ENCODE assay signal across 27 cellular contexts in genomic region chr16:64090327-64090726, GRCh38.
"Had no signal": no experiment of that assay in that cellular context is flagged by ENCODE, and none has a peak within 500 bp of the region (broad histone marks: within the 10 kb centered on the region; RNA-seq: fewer than 3 reads in every experiment).

No MANE protein-coding gene starts in this region.

- DNase-seq: activated CD4-positive, alpha-beta memory T cell treated with anti-CD3 and anti-CD28 coated beads, Interleukin-2, amount 10 ng/mL, durations not matched to agents 7 days and 5 days; activated CD4-positive, alpha-beta T cell treated with anti-CD3 and anti-CD28 coated beads for 1 hour; activated CD4-positive, alpha-beta T cell treated with anti-CD3 and anti-CD28 coated beads for 4 hours; activated CD4-positive, alpha-beta T cell treated with anti-CD3 and anti-CD28 coated beads, Interleukin-2, amount 10 ng/mL, durations not matched to agents 7 days and 5 days; activated CD4-positive, alpha-beta T cell treated with anti-CD3 and anti-CD28 coated beads, Interleukin-2, amount 50 U/mL, for 4 hours; activated CD8-positive, alpha-beta memory T cell treated with anti-CD3 and anti-CD28 coated beads, Interleukin-2, amount 50 U/mL, for 48 hours; activated gamma-delta T cell treated with Interleukin-2 at 50 U/mL for 16 hours; activated naive CD4-positive, alpha-beta T cell treated with anti-CD3 and anti-CD28 coated beads, Interleukin-2, amount 50 U/mL, for 16 hours; activated naive CD4-positive, alpha-beta T cell treated with Interleukin-2 at 50 U/mL for 16 hours; activated T-cell treated with anti-CD3 and anti-CD28 coated beads for 4 hours; activated T-cell treated with anti-CD3 and anti-CD28 coated beads, Interleukin-2, amount 50 U/mL, for 24 hours; activated T-cell treated with anti-CD3 and anti-CD28 coated beads, Interleukin-2, amount 50 U/mL, for 72 hours; amniotic stem cell; dorsolateral prefrontal cortex; effector memory CD4-positive, alpha-beta T cell; gastrocnemius medialis; glutamatergic neuron; heart left ventricle; T-helper 2 cell had no signal

- H3K4me1 Mint-ChIP-seq: activated CD4-positive, alpha-beta memory T cell treated with anti-CD3 and anti-CD28 coated beads, Interleukin-2, amount 10 ng/mL, durations not matched to agents 7 days and 5 days; activated CD4-positive, alpha-beta T cell treated with anti-CD3 and anti-CD28 coated beads, Interleukin-2, amount 10 ng/mL, durations not matched to agents 7 days and 5 days; central memory CD8-positive, alpha-beta T cell had no signal

- H3K4me3 ChIP-seq: coronary artery, dorsolateral prefrontal cortex, esophagus muscularis mucosa, gastrocnemius medialis, heart left ventricle had no signal

- H3K36me3 Mint-ChIP-seq: activated naive CD8-positive, alpha-beta T cell; WTC11 had no signal

- H3K4me3 Mint-ChIP-seq: activated CD4-positive, alpha-beta memory T cell treated with anti-CD3 and anti-CD28 coated beads, Interleukin-2, amount 10 ng/mL, durations not matched to agents 7 days and 5 days; activated CD4-positive, alpha-beta T cell treated with anti-CD3 and anti-CD28 coated beads, Interleukin-2, amount 10 ng/mL, durations not matched to agents 7 days and 5 days; activated naive CD8-positive, alpha-beta T cell; activated T-cell treated with anti-CD3 and anti-CD28 coated beads, Interleukin-2, amount 50 U/mL, for 24 hours; activated T-cell treated with anti-CD3 and anti-CD28 coated beads, Interleukin-2, amount 50 U/mL, for 72 hours; central memory CD8-positive, alpha-beta T cell; dendritic cell treated with granulocyte-macrophage colony-stimulating factor and Interleukin-4, amounts not matched to agents 40 ng/mL and 50 ng/mL, for 4 days; WTC11 had no signal

- H3K27ac Mint-ChIP-seq: activated CD4-positive, alpha-beta memory T cell treated with anti-CD3 and anti-CD28 coated beads, Interleukin-2, amount 10 ng/mL, durations not matched to agents 7 days and 5 days; activated CD4-positive, alpha-beta T cell treated with anti-CD3 and anti-CD28 coated beads, Interleukin-2, amount 10 ng/mL, durations not matched to agents 7 days and 5 days; activated naive CD8-positive, alpha-beta T cell; activated T-cell treated with anti-CD3 and anti-CD28 coated beads, Interleukin-2, amount 50 U/mL, for 24 hours; activated T-cell treated with anti-CD3 and anti-CD28 coated beads, Interleukin-2, amount 50 U/mL, for 72 hours; dendritic cell treated with granulocyte-macrophage colony-stimulating factor and Interleukin-4, amounts not matched to agents 40 ng/mL and 50 ng/mL, for 4 days; WTC11 had no signal

- H3K4me1 ChIP-seq: esophagus muscularis mucosa, gastrocnemius medialis, heart left ventricle had no signal

- H3K9me3 Mint-ChIP-seq: dendritic cell treated with granulocyte-macrophage colony-stimulating factor and Interleukin-4, amounts not matched to agents 40 ng/mL and 50 ng/mL, for 4 days; WTC11 had no signal

- H3K27me3 Mint-ChIP-seq: activated CD4-positive, alpha-beta memory T cell treated with anti-CD3 and anti-CD28 coated beads, Interleukin-2, amount 10 ng/mL, durations not matched to agents 7 days and 5 days; activated CD4-positive, alpha-beta T cell treated with anti-CD3 and anti-CD28 coated beads, Interleukin-2, amount 10 ng/mL, durations not matched to agents 7 days and 5 days; activated naive CD8-positive, alpha-beta T cell; activated T-cell treated with anti-CD3 and anti-CD28 coated beads, Interleukin-2, amount 50 U/mL, for 24 hours; central memory CD8-positive, alpha-beta T cell; dendritic cell treated with granulocyte-macrophage colony-stimulating factor and Interleukin-4, amounts not matched to agents 40 ng/mL and 50 ng/mL, for 4 days had no signal

- H3K9me3 ChIP-seq: esophagus muscularis mucosa, gastrocnemius medialis, heart left ventricle had no signal

- ATAC-seq: activated T-cell treated with anti-CD3 and anti-CD28 coated beads, Interleukin-2, amount 50 U/mL, for 72 hours; gastrocnemius medialis had no signal

- H3K36me3 ChIP-seq: brain microvascular endothelial cell, esophagus muscularis mucosa, gastrocnemius medialis, heart left ventricle had no signal

- H3K27ac ChIP-seq: brain microvascular endothelial cell, coronary artery, dorsolateral prefrontal cortex, esophagus muscularis mucosa, foreskin keratinocyte, gastrocnemius medialis, heart left ventricle had no signal
